ENCODE assay signal across 28 cellular contexts in the genomic region with DNA sequence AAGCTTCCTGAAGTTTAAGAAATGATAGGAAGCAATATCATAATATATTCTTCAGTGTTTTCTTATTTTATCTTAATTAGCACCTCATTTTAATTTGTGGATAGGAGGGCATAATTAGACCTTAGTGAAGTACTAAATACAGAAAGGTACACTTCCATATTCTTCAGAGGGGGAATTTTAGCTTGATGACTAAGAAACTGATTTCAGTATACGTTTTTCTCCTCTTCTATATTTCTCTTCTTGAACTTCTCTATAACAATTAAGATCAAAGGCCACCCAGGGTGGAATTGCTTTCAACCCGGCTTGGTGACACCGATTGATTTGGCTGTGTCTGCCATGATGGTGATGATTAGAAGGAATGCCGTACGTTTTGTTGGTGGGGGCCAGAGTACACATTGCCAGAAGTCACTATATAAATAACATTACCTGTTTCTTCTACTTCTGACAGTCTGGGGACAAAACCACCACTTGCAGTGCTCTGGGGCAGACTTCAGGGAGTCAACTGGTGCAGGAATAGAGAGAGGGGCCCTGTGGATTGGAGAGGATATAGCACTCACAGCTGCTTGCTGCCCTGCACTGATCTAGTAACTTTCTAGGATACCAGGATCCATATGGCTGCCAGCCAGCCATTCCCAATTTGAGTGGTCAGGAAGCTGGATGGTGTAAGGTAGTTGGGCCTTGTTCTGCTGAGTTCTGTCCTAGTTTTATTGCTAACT.
A peak's percentile ranks its signal among the peaks of the same experiment; 100 is the strongest.
DNase-seq lines count a peak whose midpoint lies in the region; ATAC-seq and TF ChIP-seq lines count a peak whose summit lies in the region.
"Had no signal": no experiment of that assay in that cellular context is flagged by ENCODE, and none has a peak within 500 bp of the region (broad histone marks: within the 10 kb centered on the region; RNA-seq: fewer than 3 reads in every experiment).

No MANE protein-coding gene starts in this region.

- no peaks in the 10 kb centered on the region for H3K27me3 Mint-ChIP-seq in activated naive CD4-positive, alpha-beta T cell treated with anti-CD3 and anti-CD28 coated beads, Interleukin-2, amount 50 U/mL, for 24 hours
- H3K27me3 Mint-ChIP-seq in central memory CD8-positive, alpha-beta T cell, result no peaks in the 10 kb centered on the region
- H3K27me3 Mint-ChIP-seq in stimulated activated naive CD8-positive, alpha-beta T cell treated with anti-CD3 and anti-CD28 coated beads, Interleukin-15, amount 100 ng/mL, for 72 hours, result no peaks in the 10 kb centered on the region
- H3K27me3 Mint-ChIP-seq: naive B cell had no signal

- H3K9me3 ChIP-seq in SK-N-MC (ENCODE audit: low read depth, low read length), result no peaks in the 10 kb centered on the region
- no peaks in the 10 kb centered on the region for H3K9me3 ChIP-seq in PC-3 (ENCODE audit: low read length)
- H3K9me3 ChIP-seq: ascending aorta, heart left ventricle, Peyer's patch, SJCRH30, thoracic aorta had no signal

- no peaks in the 10 kb centered on the region for H3F3A ChIP-seq in PC-3 (ENCODE audit: low read length, unreplicated experiment)

- no peaks in the 10 kb centered on the region for H3K27me3 ChIP-seq in PC-3 (ENCODE audit: low read length)
- H3K27me3 ChIP-seq: ascending aorta, heart left ventricle, Peyer's patch, SJCRH30 had no signal

- H3K9me2 ChIP-seq in PC-3 (replicated peaks; ENCODE audit: low read length), result no peaks in the 10 kb centered on the region

- no peak for ATAC-seq in central memory CD8-positive, alpha-beta T cell (replicated peaks; ENCODE audit: extremely low read depth, poor library complexity, severe bottlenecking)
- ATAC-seq in stimulated activated naive CD8-positive, alpha-beta T cell treated with anti-CD3 and anti-CD28 coated beads, Interleukin-15, amount 100 ng/mL, for 72 hours, result peak; percentile 46
- ATAC-seq in GM18520 (IDR thresholded peaks at IDR 0.05; ENCODE audit: unreplicated experiment), result no peak
- ATAC-seq in PC-3, result no peak
- ATAC-seq in GM18867 (IDR thresholded peaks at IDR 0.05; ENCODE audit: unreplicated experiment), result no peak
- ATAC-seq: heart left ventricle had no signal

- no peaks in the 10 kb centered on the region for H4K20me1 ChIP-seq in PC-3 (ENCODE audit: low read length)

- H3K4me2 ChIP-seq in PC-3 (ENCODE audit: low read length), result no peak overlapping the region

- CTCF ChIA-PET in PC-3 (lab: Charles Lee), result no interaction called here

- no peaks in the 10 kb centered on the region for H3K36me3 Mint-ChIP-seq in activated naive CD4-positive, alpha-beta T cell treated with anti-CD3 and anti-CD28 coated beads, Interleukin-2, amount 50 U/mL, for 24 hours
- peaks cover 3% of the 10 kb centered on the region for H3K36me3 Mint-ChIP-seq in central memory CD8-positive, alpha-beta T cell (ENCODE audit: insufficient read depth)
- H3K36me3 Mint-ChIP-seq: naive B cell had no signal

- POLR2A ChIA-PET in PC-3 (lab: Charles Lee; ENCODE audit: unreplicated experiment), result no interaction called here

- peak overlapping the region; percentile 46 for H3K27ac Mint-ChIP-seq in activated naive CD4-positive, alpha-beta T cell treated with anti-CD3 and anti-CD28 coated beads, Interleukin-2, amount 50 U/mL, for 24 hours
- H3K27ac Mint-ChIP-seq in central memory CD8-positive, alpha-beta T cell (ENCODE audit: low read depth), result peak overlapping the region; percentile 32
- H3K27ac Mint-ChIP-seq in stimulated activated naive CD8-positive, alpha-beta T cell treated with anti-CD3 and anti-CD28 coated beads, Interleukin-15, amount 100 ng/mL, for 72 hours, result peak overlapping the region; percentile 91
- H3K27ac Mint-ChIP-seq: memory B cell, naive B cell had no signal

- TF ChIP-seq CTCF in PC-3 (conservative IDR thresholded peaks at IDR 0.05; ENCODE audit: low read depth, low read length), result no peak

- no TSS peak for BruUV-seq in PC-3 (replicated peaks; lab: Mats Ljungman, UMichigan)

- H3K4me1 Mint-ChIP-seq in activated naive CD4-positive, alpha-beta T cell treated with anti-CD3 and anti-CD28 coated beads, Interleukin-2, amount 50 U/mL, for 24 hours, result peaks cover 48% of the 10 kb centered on the region
- peaks cover 42% of the 10 kb centered on the region for H3K4me1 Mint-ChIP-seq in central memory CD8-positive, alpha-beta T cell
- H3K4me1 Mint-ChIP-seq in stimulated activated naive CD8-positive, alpha-beta T cell treated with anti-CD3 and anti-CD28 coated beads, Interleukin-15, amount 100 ng/mL, for 72 hours, result peaks cover 58% of the 10 kb centered on the region
- H3K4me1 Mint-ChIP-seq: memory B cell, naive B cell had no signal

- peak overlapping the region; percentile 68 for H3K4me3 ChIP-seq in SK-N-MC
- no peak overlapping the region for H3K4me3 ChIP-seq in PC-3 (ENCODE audit: low read length)
- H3K4me3 ChIP-seq: ascending aorta, Peyer's patch, SJCRH30 had no signal

- H3K36me3 ChIP-seq in SK-N-MC (ENCODE audit: insufficient read depth, low read length) (no peaks in the 10 kb centered on the region), PC-3 (ENCODE audit: low read depth, low read length) (no peaks in the 10 kb centered on the region)
- H3K36me3 ChIP-seq: ascending aorta, heart left ventricle, Peyer's patch, SJCRH30, thoracic aorta had no signal

- H3K4me1 ChIP-seq in PC-3 (ENCODE audit: insufficient read depth, low read length), result peaks cover 10% of the 10 kb centered on the region
- H3K4me1 ChIP-seq: ascending aorta had no signal

- H3K9ac ChIP-seq in SK-N-MC (ENCODE audit: insufficient read length) (no peak overlapping the region), PC-3 (ENCODE audit: low read length) (no peak overlapping the region)

- peak overlapping the region; percentile 51 for H3K4me3 Mint-ChIP-seq in activated naive CD4-positive, alpha-beta T cell treated with anti-CD3 and anti-CD28 coated beads, Interleukin-2, amount 50 U/mL, for 24 hours
- no peak overlapping the region for H3K4me3 Mint-ChIP-seq in central memory CD8-positive, alpha-beta T cell
- H3K4me3 Mint-ChIP-seq in stimulated activated naive CD8-positive, alpha-beta T cell treated with anti-CD3 and anti-CD28 coated beads, Interleukin-15, amount 100 ng/mL, for 72 hours, result peak overlapping the region; percentile 2 to 68
- H3K4me3 Mint-ChIP-seq: memory B cell, naive B cell had no signal

- no peaks in the 10 kb centered on the region for H3K9me3 Mint-ChIP-seq in activated naive CD4-positive, alpha-beta T cell treated with anti-CD3 and anti-CD28 coated beads, Interleukin-2, amount 50 U/mL, for 24 hours
- no peaks in the 10 kb centered on the region for H3K9me3 Mint-ChIP-seq in central memory CD8-positive, alpha-beta T cell
- H3K9me3 Mint-ChIP-seq in stimulated activated naive CD8-positive, alpha-beta T cell treated with anti-CD3 and anti-CD28 coated beads, Interleukin-15, amount 100 ng/mL, for 72 hours, result no peaks in the 10 kb centered on the region
- H3K9me3 Mint-ChIP-seq: memory B cell, naive B cell had no signal

- no peak overlapping the region for H2AFZ ChIP-seq in PC-3 (ENCODE audit: low read length)

- H3K79me2 ChIP-seq in PC-3 (ENCODE audit: low read length), result peaks cover 17% of the 10 kb centered on the region

- intact Hi-C loops in PC-3 (cut with micrococcal nuclease), result no loop called here

- DNase-seq in activated naive CD4-positive, alpha-beta T cell treated with Interleukin-2 at 50 U/mL for 16 hours, result no peak
- DNase-seq in SK-N-MC (ENCODE audit: low read depth, low spot score), result no peak
- no peak for DNase-seq in central memory CD8-positive, alpha-beta T cell (ENCODE audit: low spot score in 2 of 2)
- DNase-seq in stimulated activated naive CD8-positive, alpha-beta T cell treated with anti-CD3 and anti-CD28 coated beads, Interleukin-15, amount 100 ng/mL, for 72 hours, result no peak
- DNase-seq in PC-3, result no peak
- DNase-seq: activated CD4-positive, alpha-beta T cell treated with anti-CD3 and anti-CD28 coated beads for 48 hours; activated CD8-positive, alpha-beta memory T cell treated with anti-CD3 and anti-CD28 coated beads, Interleukin-2, amount 50 U/mL, for 4 hours; activated gamma-delta T cell treated with Interleukin-2 at 50 U/mL for 16 hours; C1 segment of cervical spinal cord; Calu3; DND-41; effector CD8-positive, alpha-beta T cell; heart left ventricle; naive B cell; NCI-H1048; NCI-H187; NCI-H2171 treated with DMSO at 0.1 percent for 48 hours; NCI-H524; occipital lobe; Peyer's patch; SJCRH30; stimulated activated CD4-positive, alpha-beta T cell treated with anti-CD3 and anti-CD28 coated beads, Interleukin-2, amount 100 ng/mL, for 24 hours had no signal

- H3K27ac ChIP-seq in SK-N-MC (no peak overlapping the region), PC-3 (ENCODE audit: low read length) (no peak overlapping the region)
- H3K27ac ChIP-seq: ascending aorta, heart left ventricle, Peyer's patch, SJCRH30, thoracic aorta had no signal

Comparison
In these comparisons a context has a peak if more than half of its experiments do, and no peak if none do; other contexts are left out.
1. H3K27ac Mint-ChIP-seq: peak in every context shown above with its lines; median percentile 91 in stimulated activated naive CD8-positive, alpha-beta T cell treated with anti-CD3 and anti-CD28 coated beads, Interleukin-15, amount 100 ng/mL, for 72 hours; 46 in activated naive CD4-positive, alpha-beta T cell treated with anti-CD3 and anti-CD28 coated beads, Interleukin-2, amount 50 U/mL, for 24 hours; 32 in central memory CD8-positive, alpha-beta T cell.